17 cellular contexts compared by ENCODE assay signal in genomic region chr3:169847896-169848295, GRCh38. TPM values are rescaled to one million over a fixed set of nuclear protein-coding genes. Genes with fewer than 3 reads are reported as not detected.
A peak's percentile ranks its signal among the peaks of the same experiment; 100 is the strongest.
DNase-seq lines count a peak whose midpoint lies in the region; ATAC-seq and TF ChIP-seq lines count a peak whose summit lies in the region.
"Had no signal": no experiment of that assay in that cellular context is flagged by ENCODE, and none has a peak within 500 bp of the region (broad histone marks: within the 10 kb centered on the region; RNA-seq: fewer than 3 reads in every experiment).

No MANE protein-coding gene starts in this region.

- CTCF ChIA-PET in CD8-positive, alpha-beta memory T cell (lab: Charles Lee) = interaction anchor here (1.3 kb wide), 1 partner anchor 15 kb away, joined by 4 read pairs; no protein-coding TSS in a partner anchor

- H2AFZ ChIP-seq in DND-41 (ENCODE audit: low read depth, low read length) = no peak overlapping the region

- H3K79me2 ChIP-seq in DND-41 (ENCODE audit: insufficient read depth, low read length) = no peaks in the 10 kb centered on the region

- H3K36me3 Mint-ChIP-seq in CD8-positive, alpha-beta memory T cell = no peaks in the 10 kb centered on the region
- H3K36me3 Mint-ChIP-seq: CD4-positive, CD25-positive, alpha-beta regulatory T cell had no signal

- intact Hi-C loops in left lung (cut with DNase I) = no loop called here

- H3K4me3 ChIP-seq in DND-41 (ENCODE audit: low read depth in 1 of 2, low read length in 2 of 2) (no peak overlapping the region), left lung (no peak overlapping the region)
- H3K4me3 ChIP-seq in CD8-positive, alpha-beta memory T cell (ENCODE audit: low read length) = no peak overlapping the region
- H3K4me3 ChIP-seq: gastroesophageal sphincter had no signal

- H3K9ac ChIP-seq in DND-41 (ENCODE audit: low read depth, low read length) = no peak overlapping the region

- no peak overlapping the region for H3K4me2 ChIP-seq in DND-41 (ENCODE audit: insufficient read depth, low read length)

- H3K27ac ChIP-seq in DND-41 (ENCODE audit: low read length) = no peak overlapping the region
- no peak overlapping the region for H3K27ac ChIP-seq in left lung
- no peak overlapping the region for H3K27ac ChIP-seq in CD8-positive, alpha-beta memory T cell (ENCODE audit: low read depth, low read length)
- H3K27ac ChIP-seq: brain microvascular endothelial cell, gastroesophageal sphincter had no signal

- no peaks in the 10 kb centered on the region for H3K4me1 Mint-ChIP-seq in CD8-positive, alpha-beta memory T cell
- H3K4me1 Mint-ChIP-seq: CD4-positive, CD25-positive, alpha-beta regulatory T cell had no signal

- H3K9me3 Mint-ChIP-seq in CD8-positive, alpha-beta memory T cell = no peaks in the 10 kb centered on the region
- H3K9me3 Mint-ChIP-seq: CD4-positive, CD25-positive, alpha-beta regulatory T cell; HFFc6 had no signal

- DNase-seq in DND-41 = peak; percentile 12
- peak; percentile 93 for DNase-seq in NCI-H146 (lab: John Stamatoyannopoulos, UW)
- DNase-seq in NCI-H748 treated with DMSO at 0.1 percent for 48 hours (lab: John Stamatoyannopoulos, UW) = peak; percentile 24
- DNase-seq in left lung = peak in 1 of 2 donors; percentile 60
- DNase-seq in CD8-positive, alpha-beta memory T cell = no peak
- DNase-seq in amygdala (lab: John Stamatoyannopoulos, UW) = no peak
- DNase-seq: activated CD4-positive, CD25-positive, alpha-beta regulatory T cell; activated naive CD4-positive, alpha-beta T cell; brain microvascular endothelial cell; CD4-positive, CD25-positive, alpha-beta regulatory T cell; HFFc6; occipital lobe; OCI-M1; SW 1271 had no signal

- peaks cover 0 to 39% of the 10 kb centered on the region in 2 donors for H3K27me3 Mint-ChIP-seq in CD8-positive, alpha-beta memory T cell

- H4K20me1 ChIP-seq in DND-41 (ENCODE audit: insufficient read depth, low read length) = no peaks in the 10 kb centered on the region

- POLR2A ChIA-PET in CD8-positive, alpha-beta memory T cell (lab: Charles Lee) = no interaction called here

- H3K4me1 ChIP-seq in DND-41 (ENCODE audit: insufficient read depth, low read length) = no peaks in the 10 kb centered on the region
- no peaks in the 10 kb centered on the region for H3K4me1 ChIP-seq in left lung
- H3K4me1 ChIP-seq in CD8-positive, alpha-beta memory T cell (ENCODE audit: insufficient read depth, low read length) = no peaks in the 10 kb centered on the region
- H3K4me1 ChIP-seq: gastroesophageal sphincter had no signal

- peaks cover 13% of the 10 kb centered on the region for H3K27me3 ChIP-seq in DND-41 (ENCODE audit: insufficient read depth, low read length, poor library complexity)
- H3K27me3 ChIP-seq in left lung = no peaks in the 10 kb centered on the region
- H3K27me3 ChIP-seq in CD8-positive, alpha-beta memory T cell (ENCODE audit: insufficient read depth, low read length, poor library complexity, severe bottlenecking) = no peaks in the 10 kb centered on the region
- H3K27me3 ChIP-seq: brain microvascular endothelial cell had no signal

- no peak for TF ChIP-seq CTCF in DND-41 (IDR thresholded peaks at IDR 0.05; ENCODE audit: borderline replicate concordance, extremely low read depth, low read length, poor library complexity, severe bottlenecking)
- no peak for TF ChIP-seq CTCF in left lung (IDR thresholded peaks at IDR 0.05)

- H3K9me3 ChIP-seq in DND-41 (ENCODE audit: insufficient read depth, low read length, severe bottlenecking) (no peaks in the 10 kb centered on the region), left lung (no peaks in the 10 kb centered on the region)
- no peaks in the 10 kb centered on the region for H3K9me3 ChIP-seq in CD8-positive, alpha-beta memory T cell (ENCODE audit: low read length)
- H3K9me3 ChIP-seq: gastroesophageal sphincter had no signal

- no peaks in the 10 kb centered on the region for H3K36me3 ChIP-seq in DND-41 (ENCODE audit: insufficient read depth, low read length)
- H3K36me3 ChIP-seq in left lung = no peaks in the 10 kb centered on the region
- H3K36me3 ChIP-seq in CD8-positive, alpha-beta memory T cell (ENCODE audit: insufficient read depth, low read length) = no peaks in the 10 kb centered on the region
- H3K36me3 ChIP-seq: brain microvascular endothelial cell, gastroesophageal sphincter had no signal

- no peak overlapping the region for H3K27ac Mint-ChIP-seq in CD8-positive, alpha-beta memory T cell
- H3K27ac Mint-ChIP-seq: CD4-positive, CD25-positive, alpha-beta regulatory T cell had no signal

- H3K4me3 Mint-ChIP-seq in CD8-positive, alpha-beta memory T cell = no peak overlapping the region
- H3K4me3 Mint-ChIP-seq: CD4-positive, CD25-positive, alpha-beta regulatory T cell had no signal

- ATAC-seq in DND-41 (ENCODE audit: insufficient read depth, low read depth) (peak; percentile 52; the same call in 2 of the 3 replicates), left lung (peak; percentile 89), HG03196 (IDR thresholded peaks at IDR 0.05; ENCODE audit: unreplicated experiment) (no peak), HG02884 (IDR thresholded peaks at IDR 0.05; ENCODE audit: unreplicated experiment) (no peak)
- ATAC-seq: gastroesophageal sphincter had no signal

RNA-seq across cellular contexts. Expression of gene LRRC31, which starts 21.8 kb away (rescaled TPM):
- total RNA-seq in left lung = under 1 TPM; 0.29 to 0.47 TPM
- not detected for total RNA-seq in CD8-positive, alpha-beta memory T cell
- not detected for polyA plus RNA-seq in CD8-positive, alpha-beta memory T cell
- total RNA-seq: CD4-positive, CD25-positive, alpha-beta regulatory T cell; HFFc6; occipital lobe had no signal
- polyA plus RNA-seq: CD4-positive, CD25-positive, alpha-beta regulatory T cell had no signal

RNA-seq across cellular contexts. Expression of gene LRRC34, which starts 35.2 kb away (rescaled TPM):
- 1 to 10 TPM; 2.4 to 5.2 TPM for total RNA-seq in left lung
- total RNA-seq in CD8-positive, alpha-beta memory T cell = 1 to 10 TPM; 2.4 to 2.5 TPM
- 0.33 TPM for polyA plus RNA-seq in CD8-positive, alpha-beta memory T cell
- total RNA-seq: CD4-positive, CD25-positive, alpha-beta regulatory T cell had no signal

RNA-seq across cellular contexts. Expression of gene LRRIQ4, which starts 35.2 kb away (rescaled TPM):
- under 1 TPM; 0.12 to 0.18 TPM for total RNA-seq in left lung
- under 1 TPM; 0.15 to 0.20 TPM for total RNA-seq in CD8-positive, alpha-beta memory T cell
- not detected for polyA plus RNA-seq in CD8-positive, alpha-beta memory T cell
- total RNA-seq: CD4-positive, CD25-positive, alpha-beta regulatory T cell; gastroesophageal sphincter; HFFc6 had no signal
- polyA plus RNA-seq: CD4-positive, CD25-positive, alpha-beta regulatory T cell had no signal

Comparison
In these comparisons a context has a peak if more than half of its experiments do, and no peak if none do; other contexts are left out.
1. ATAC-seq: peak in DND-41 (single experiment) and left lung (single experiment); none in HG03196 (single experiment) and HG02884 (single experiment).
2. DNase-seq: peak in DND-41 (single experiment), NCI-H146 (single experiment) and NCI-H748 treated with DMSO at 0.1 percent for 48 hours (single experiment); none in CD8-positive, alpha-beta memory T cell (0 of 5) and amygdala (0 of 56).